ENCODE assay signal across 20 cellular contexts in the genomic region with DNA sequence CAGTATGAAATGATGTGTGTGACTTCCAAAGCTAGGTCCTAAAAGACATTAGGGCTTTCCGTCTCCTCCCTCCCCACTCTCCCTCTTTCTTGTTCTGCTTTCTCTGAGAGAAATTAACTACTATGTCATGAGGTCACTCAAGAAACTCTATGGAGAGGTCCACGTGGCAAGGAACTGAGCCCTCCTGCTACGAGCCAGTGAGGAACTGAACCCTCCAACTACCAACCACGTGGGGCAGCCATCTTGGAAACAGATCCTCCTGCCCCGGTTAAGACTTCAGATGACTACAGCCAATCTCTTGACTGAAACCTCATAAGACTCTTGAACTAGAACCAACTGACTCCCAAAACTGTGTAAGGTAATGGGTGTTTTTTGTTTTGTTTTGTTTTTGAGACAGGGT. TPM values are rescaled to one million over a fixed set of nuclear protein-coding genes. Genes with fewer than 3 reads are reported as not detected.
"Had no signal": no experiment of that assay in that cellular context is flagged by ENCODE, and none has a peak within 500 bp of the region (broad histone marks: within the 10 kb centered on the region; RNA-seq: fewer than 3 reads in every experiment).

No MANE protein-coding gene starts in this region.

- H3K9me3 Mint-ChIP-seq: activated CD8-positive, alpha-beta T cell treated with anti-CD3 and anti-CD28 coated beads for 36 hours; type B pancreatic cell had no signal

- H3K9me3 ChIP-seq: gastrocnemius medialis, suprapubic skin had no signal

- FAIRE-seq: astrocyte, colon had no signal

- ATAC-seq: activated CD4-positive, alpha-beta T cell treated with anti-CD3 and anti-CD28 coated beads for 36 hours; activated CD8-positive, alpha-beta T cell treated with anti-CD3 and anti-CD28 coated beads for 36 hours; gastrocnemius medialis; left lobe of liver; stimulated activated naive CD8-positive, alpha-beta T cell treated with anti-CD3 and anti-CD28 coated beads, Interleukin-15, Interleukin-2, amounts not matched to agents 100 U/mL and 50 U/mL, for 24 hours had no signal

- DNase-seq: activated CD4-positive, alpha-beta T cell treated with anti-CD3 and anti-CD28 coated beads for 36 hours; activated CD8-positive, alpha-beta memory T cell treated with anti-CD3 and anti-CD28 coated beads, Interleukin-2, amount 50 U/mL, for 48 hours; activated CD8-positive, alpha-beta T cell treated with anti-CD3 and anti-CD28 coated beads for 36 hours; activated naive CD4-positive, alpha-beta T cell; effector CD4-positive, alpha-beta T cell; gastrocnemius medialis; islet precursor cell; mesendoderm; nephron progenitor cell; stimulated activated CD4-positive, alpha-beta T cell treated with anti-CD3 and anti-CD28 coated beads, Interleukin-12 subunit alpha, Interleukin-12 subunit beta, amount 100 ng/mL, for 4 hours; stimulated activated naive CD8-positive, alpha-beta T cell treated with anti-CD3 and anti-CD28 coated beads, Interleukin-15, Interleukin-2, amounts not matched to agents 100 U/mL and 50 U/mL, for 24 hours; WERI-Rb-1 had no signal

- H3K27ac Mint-ChIP-seq: activated CD4-positive, alpha-beta T cell treated with anti-CD3 and anti-CD28 coated beads for 36 hours; activated CD8-positive, alpha-beta T cell treated with anti-CD3 and anti-CD28 coated beads for 36 hours; nephron progenitor cell; type B pancreatic cell had no signal

- H3K36me3 ChIP-seq: cardiac muscle cell, gastrocnemius medialis, suprapubic skin, WERI-Rb-1 had no signal

- H3K4me3 Mint-ChIP-seq: activated CD4-positive, alpha-beta T cell treated with anti-CD3 and anti-CD28 coated beads for 36 hours; activated CD8-positive, alpha-beta T cell treated with anti-CD3 and anti-CD28 coated beads for 36 hours; nephron progenitor cell; type B pancreatic cell had no signal

- H3K4me3 ChIP-seq: cardiac muscle cell, gastrocnemius medialis, suprapubic skin had no signal

- H3K27ac ChIP-seq: cardiac muscle cell, gastrocnemius medialis, suprapubic skin, WERI-Rb-1 had no signal

- H3K4me1 ChIP-seq: gastrocnemius medialis had no signal

- H3K36me3 Mint-ChIP-seq: type B pancreatic cell had no signal

RNA-seq across cellular contexts. Expression of gene ALOX15, which starts 4.2 kb away (rescaled TPM):
- total RNA-seq: activated CD4-positive, alpha-beta T cell treated with anti-CD3 and anti-CD28 coated beads for 36 hours; activated CD8-positive, alpha-beta T cell treated with anti-CD3 and anti-CD28 coated beads for 36 hours; fibroblast of lung; gastrocnemius medialis; pulmonary artery endothelial cell had no signal
- polyA plus RNA-seq: fibroblast of lung had no signal
